ENCODE assay signal across 20 cellular contexts in genomic region chr6:157592980-157593379, GRCh38.
DNase-seq lines count a peak whose midpoint lies in the region; ATAC-seq, FAIRE-seq and TF ChIP-seq lines count a peak whose summit lies in the region.
"Had no signal": no experiment of that assay in that cellular context is flagged by ENCODE, and none has a peak within 500 bp of the region (broad histone marks: within the 10 kb centered on the region; RNA-seq: fewer than 3 reads in every experiment).

No MANE protein-coding gene starts in this region.

- POLR2A ChIA-PET in CD8-positive, alpha-beta T cell (lab: Charles Lee) = no interaction called here
- POLR2A ChIA-PET in H1 (lab: Charles Lee; ENCODE audit: partially characterized antibody) = interaction anchor here (1.5 kb wide), 1 partner anchor 41 kb away, joined by 3 read pairs; no protein-coding TSS in a partner anchor

- no peak for TF ChIP-seq CTCF in CD8-positive, alpha-beta T cell (IDR thresholded peaks at IDR 0.05)
- TF ChIP-seq CTCF in HFFc6 (IDR thresholded peaks at IDR 0.05) (no peak), H1 (IDR thresholded peaks at IDR 0.05; ENCODE audit: control extremely low read depth in 1 of 3, insufficient read depth in 1 of 3, low read depth in 1 of 3, low read length in 3 of 3) (no peak)

- no peak for TF ChIP-seq POLR2A in H1 (IDR thresholded peaks at IDR 0.05; ENCODE audit: control extremely low read depth in 1 of 2, low read depth in 2 of 2, low read length in 2 of 2)

- H2BK12ac ChIP-seq in H1 (ENCODE audit: low read depth, low read length) (no peak overlapping the region), mesenchymal stem cell (ENCODE audit: low read length in 2 of 2) (no peak overlapping the region)

- H4K5ac ChIP-seq in H1 (ENCODE audit: insufficient read length, low read depth, low read length) = no peak overlapping the region

- H2BK20ac ChIP-seq in H1 (ENCODE audit: low read length) = no peak overlapping the region

- no peak for FAIRE-seq in H1 (lab: Jason Lieb, UNC)
- FAIRE-seq: GM12891, RCC 7860 had no signal

- H3K9ac ChIP-seq in H1 (replicated peaks in 1 of 4; ENCODE audit: extremely low read depth in 1 of 4, low read depth in 3 of 4, low read length in 3 of 4) (no peak overlapping the region), mesenchymal stem cell (ENCODE audit: low read length) (no peak overlapping the region)
- H3K9ac ChIP-seq: BLaER1 had no signal

- H3K18ac ChIP-seq in H1 (ENCODE audit: extremely low read depth, low read length) (peak overlapping the region; percentile 19; the same call in 1 of the 2 replicates), mesenchymal stem cell (ENCODE audit: low read depth in 1 of 2, low read length in 2 of 2) (no peak overlapping the region)

- no peak overlapping the region for H2BK15ac ChIP-seq in H1 (ENCODE audit: low read length)
- no peak overlapping the region for H2BK15ac ChIP-seq in mesenchymal stem cell (ENCODE audit: low read depth, poor library complexity, severe bottlenecking)

- H3K14ac ChIP-seq in H1 (ENCODE audit: insufficient read length) (no peak overlapping the region), mesenchymal stem cell (ENCODE audit: low read length in 2 of 2) (no peak overlapping the region)

- H3K9me3 Mint-ChIP-seq in CD8-positive, alpha-beta T cell = peaks cover 13% of the 10 kb centered on the region
- H3K9me3 Mint-ChIP-seq in HFFc6 = peaks cover 24% of the 10 kb centered on the region

- no peaks in the 10 kb centered on the region for H3K36me3 ChIP-seq in CD8-positive, alpha-beta T cell (ENCODE audit: insufficient read depth, low read length)
- no peaks in the 10 kb centered on the region for H3K36me3 ChIP-seq in H1 (ENCODE audit: control insufficient read depth in 2 of 4, insufficient read depth in 4 of 4, low read length in 3 of 4)
- no peaks in the 10 kb centered on the region for H3K36me3 ChIP-seq in mesenchymal stem cell (ENCODE audit: control insufficient read depth in 1 of 2, insufficient read depth in 2 of 2, low read depth in 1 of 2, low read length in 2 of 2)
- H3K36me3 ChIP-seq: MG63, SJSA1 had no signal

- H2AFZ ChIP-seq in H1 (ENCODE audit: low read length) (no peak overlapping the region), mesenchymal stem cell (ENCODE audit: low read depth, low read length) (no peak overlapping the region)

- no peaks in the 10 kb centered on the region for H3K9me3 ChIP-seq in CD8-positive, alpha-beta T cell (ENCODE audit: low read length)
- H3K9me3 ChIP-seq in H1 (ENCODE audit: insufficient read depth in 2 of 2, low read depth in 1 of 2, low read length in 1 of 2) = peaks cover 15 to 18% of the 10 kb centered on the region in 2 experiments
- peaks cover 3% of the 10 kb centered on the region for H3K9me3 ChIP-seq in mesenchymal stem cell (ENCODE audit: control insufficient read depth, low read length)

- CTCF ChIA-PET in CD8-positive, alpha-beta T cell (lab: Charles Lee) = interaction anchor here (1.4 to 1.5 kb wide), 2 partner anchors 8 to 278 kb away, joined by 3 to 6 read pairs; no protein-coding TSS in a partner anchor
- CTCF ChIA-PET in H1 (lab: Charles Lee; ENCODE audit: partially characterized antibody) = interaction anchor here (1.0 to 1.2 kb wide), 3 partner anchors 8 to 30 kb away, joined by 3 to 4 read pairs (median 3); no protein-coding TSS in a partner anchor

- no peaks in the 10 kb centered on the region for H3K79me1 ChIP-seq in H1 (ENCODE audit: low read depth, low read length)
- H3K79me1 ChIP-seq in mesenchymal stem cell (replicated peaks; ENCODE audit: low read length, poor library complexity, severe bottlenecking) = no peaks in the 10 kb centered on the region

- intact Hi-C loops in CD8-positive, alpha-beta T cell (cut with DNase I, micrococcal nuclease) = no loop called here

- H3K4me1 ChIP-seq in CD8-positive, alpha-beta T cell (ENCODE audit: insufficient read depth, low read length) = no peaks in the 10 kb centered on the region
- H3K4me1 ChIP-seq in H1 (replicated peaks in 1 of 4; ENCODE audit: control insufficient read depth in 3 of 4, insufficient read depth in 4 of 4, low read length in 3 of 4) (peaks cover 0 to 2% (median 0%) of the 10 kb centered on the region in 4 experiments; a peak in 2 of 7 replicates), mesenchymal stem cell (ENCODE audit: control insufficient read depth, insufficient read depth, low read depth, low read length) (peaks cover 2% of the 10 kb centered on the region)

- no peaks in the 10 kb centered on the region for H3K23me2 ChIP-seq in H1 (ENCODE audit: low read depth, low read length)

- H4K8ac ChIP-seq in H1 (ENCODE audit: extremely low read depth, insufficient read depth, low read length) (no peak overlapping the region), mesenchymal stem cell (ENCODE audit: low read length) (no peak overlapping the region)

- TF ChIP-seq RAD21 in H1 (IDR thresholded peaks at IDR 0.05 in 1 of 2, conservative IDR thresholded peaks at IDR 0.05 in 1 of 2; ENCODE audit: low read depth in 2 of 2, low read length in 2 of 2) = no peak

- H3K56ac ChIP-seq in H1 (replicated peaks; ENCODE audit: insufficient read length, low read depth, low read length) = no peak overlapping the region

- ATAC-seq in CD8-positive, alpha-beta T cell = no peak
- no peak for ATAC-seq in HG03025 (IDR thresholded peaks at IDR 0.05; ENCODE audit: low FRiP score, unreplicated experiment)

- no peak overlapping the region for H2BK5ac ChIP-seq in H1 (ENCODE audit: low read depth, low read length)
- no peak overlapping the region for H2BK5ac ChIP-seq in mesenchymal stem cell (ENCODE audit: low read depth, low read length, poor library complexity, severe bottlenecking)

- no peak overlapping the region for H3K27ac ChIP-seq in CD8-positive, alpha-beta T cell (ENCODE audit: low read depth, low read length)
- H3K27ac ChIP-seq in H1 (ENCODE audit: low read depth, low read length) (no peak overlapping the region), mesenchymal stem cell (ENCODE audit: low read length, poor library complexity, severe bottlenecking) (no peak overlapping the region)
- H3K27ac ChIP-seq: BLaER1, SJSA1 had no signal

- H2BK120ac ChIP-seq in H1 (replicated peaks; ENCODE audit: low read depth, low read length) (no peak overlapping the region), mesenchymal stem cell (ENCODE audit: low read depth, low read length) (no peak overlapping the region)

- H4K20me1 ChIP-seq in H1 (replicated peaks in 1 of 2; ENCODE audit: control insufficient read depth in 1 of 2, insufficient read depth in 2 of 2, low read length in 2 of 2) = no peaks in the 10 kb centered on the region
- H4K20me1 ChIP-seq: BLaER1 had no signal

- H2AK5ac ChIP-seq in H1 (ENCODE audit: low read depth, low read length) (no peak overlapping the region), mesenchymal stem cell (ENCODE audit: low read length, severe bottlenecking) (no peak overlapping the region)

- H3K23ac ChIP-seq in H1 (ENCODE audit: insufficient read length) = no peak overlapping the region
- no peak overlapping the region for H3K23ac ChIP-seq in mesenchymal stem cell (ENCODE audit: low read length in 2 of 2)

- no peaks in the 10 kb centered on the region for H3K27me3 ChIP-seq in CD8-positive, alpha-beta T cell (ENCODE audit: insufficient read depth, low read length)
- H3K27me3 ChIP-seq in H1 (replicated peaks in 1 of 4; ENCODE audit: control insufficient read depth in 3 of 4, extremely low read depth in 1 of 4, insufficient read depth in 3 of 4, low read length in 3 of 4) (no peaks in the 10 kb centered on the region), mesenchymal stem cell (ENCODE audit: control insufficient read depth in 1 of 2, insufficient read depth in 1 of 2, low read length in 2 of 2) (no peaks in the 10 kb centered on the region)
- H3K27me3 ChIP-seq: BLaER1, MG63, SJSA1 had no signal

- H3K4me3 ChIP-seq in CD8-positive, alpha-beta T cell (ENCODE audit: low read depth, low read length) = no peak overlapping the region
- no peak overlapping the region for H3K4me3 ChIP-seq in H1 (ENCODE audit: extremely low read depth in 1 of 4, insufficient read depth in 2 of 4, low read depth in 3 of 4, low read length in 4 of 4)
- peak overlapping the region; percentile 7 for H3K4me3 ChIP-seq in skeletal muscle cell (ENCODE audit: low read depth, low read length)
- H3K4me3 ChIP-seq in mesenchymal stem cell (ENCODE audit: insufficient read depth in 1 of 2, low read depth in 1 of 2, low read length in 2 of 2) = no peak overlapping the region
- H3K4me3 ChIP-seq: BLaER1, GM23338, MG63, SJSA1 had no signal

- H3K4me2 ChIP-seq in H1 (ENCODE audit: insufficient read depth in 1 of 2, low read depth in 2 of 2, low read length in 2 of 2) (no peak overlapping the region), mesenchymal stem cell (ENCODE audit: low read length, poor library complexity, severe bottlenecking) (no peak overlapping the region)
- H3K4me2 ChIP-seq: BLaER1, GM23338 had no signal

- no peak overlapping the region for H3K27ac Mint-ChIP-seq in CD8-positive, alpha-beta T cell
- H3K27ac Mint-ChIP-seq in HFFc6 = no peak overlapping the region
- H3K27ac Mint-ChIP-seq: GM23338 had no signal

- WGBS in H1 (ENCODE audit: extremely low coverage in 1 of 2, insufficient coverage in 1 of 2, insufficient read length in 1 of 2, insufficient replicate concordance in 2 of 2, low coverage in 1 of 2, low lambda C conversion rate in 2 of 2, missing lambda C conversion rate in 1 of 2), 2 experiments = 93% methylated on average over 21 of the region's 21 CpGs; no CpG with 5 or more reads in 1 of the 2 experiments
- 97% methylated on average over 21 of the region's 21 CpGs for WGBS in mesenchymal stem cell

- H3K79me2 ChIP-seq in H1 (ENCODE audit: control insufficient read depth in 1 of 2, insufficient read depth in 2 of 2, low read length in 2 of 2) = no peaks in the 10 kb centered on the region

- H3K36me3 Mint-ChIP-seq in CD8-positive, alpha-beta T cell = peaks cover 6% of the 10 kb centered on the region
- peaks cover 27% of the 10 kb centered on the region for H3K36me3 Mint-ChIP-seq in HFFc6 (ENCODE audit: low read depth)

- H3K27me3 Mint-ChIP-seq in CD8-positive, alpha-beta T cell (ENCODE audit: low read depth) = no peaks in the 10 kb centered on the region
- peaks cover 2% of the 10 kb centered on the region for H3K27me3 Mint-ChIP-seq in HFFc6 (ENCODE audit: insufficient read depth)
- H3K27me3 Mint-ChIP-seq: CD4-positive, alpha-beta memory T cell had no signal

- H4K91ac ChIP-seq in H1 (replicated peaks; ENCODE audit: insufficient read length, low read length) = no peak overlapping the region
- H4K91ac ChIP-seq in mesenchymal stem cell (ENCODE audit: low read length) = no peak overlapping the region

- peak overlapping the region; percentile 18 for H3K4me3 Mint-ChIP-seq in CD8-positive, alpha-beta T cell
- H3K4me3 Mint-ChIP-seq in HFFc6 = peak overlapping the region; percentile 49; the same call in 1 of the 2 replicates
- H3K4me3 Mint-ChIP-seq: GM23338 had no signal

- DNase-seq in CD8-positive, alpha-beta T cell = no peak
- no peak for DNase-seq in HFFc6
- no peak for DNase-seq in H1 (ENCODE audit: low read depth in 1 of 2, low spot score in 2 of 2)
- no peak for DNase-seq in skeletal muscle cell (ENCODE audit: low read depth)
- no peak for DNase-seq in mesenchymal stem cell
- DNase-seq in LoVo (ENCODE audit: low spot score) = no peak
- DNase-seq: CD4-positive, alpha-beta memory T cell; DND-41; Karpas-422; MG63; NCI-H1417 treated with DMSO at 0.1 percent for 48 hours; NCI-H187; NCI-H446; NCI-H526 had no signal

- no peak for TF ChIP-seq EP300 in H1 (IDR thresholded peaks at IDR 0.05; ENCODE audit: borderline replicate concordance in 1 of 2, low read depth in 2 of 2, low read length in 2 of 2)

- H3K4me1 Mint-ChIP-seq in CD8-positive, alpha-beta T cell (ENCODE audit: low read depth) = peaks cover 8% of the 10 kb centered on the region
- peaks cover 13% of the 10 kb centered on the region for H3K4me1 Mint-ChIP-seq in HFFc6 (ENCODE audit: low read depth)

- H3K4ac ChIP-seq in H1 (replicated peaks; ENCODE audit: insufficient read length, low read depth, low read length) (no peak overlapping the region), mesenchymal stem cell (ENCODE audit: low read depth in 1 of 2, low read length in 2 of 2) (no peak overlapping the region)
